Comparison of ENCODE assay signal across 9 cellular contexts in the genomic region with DNA sequence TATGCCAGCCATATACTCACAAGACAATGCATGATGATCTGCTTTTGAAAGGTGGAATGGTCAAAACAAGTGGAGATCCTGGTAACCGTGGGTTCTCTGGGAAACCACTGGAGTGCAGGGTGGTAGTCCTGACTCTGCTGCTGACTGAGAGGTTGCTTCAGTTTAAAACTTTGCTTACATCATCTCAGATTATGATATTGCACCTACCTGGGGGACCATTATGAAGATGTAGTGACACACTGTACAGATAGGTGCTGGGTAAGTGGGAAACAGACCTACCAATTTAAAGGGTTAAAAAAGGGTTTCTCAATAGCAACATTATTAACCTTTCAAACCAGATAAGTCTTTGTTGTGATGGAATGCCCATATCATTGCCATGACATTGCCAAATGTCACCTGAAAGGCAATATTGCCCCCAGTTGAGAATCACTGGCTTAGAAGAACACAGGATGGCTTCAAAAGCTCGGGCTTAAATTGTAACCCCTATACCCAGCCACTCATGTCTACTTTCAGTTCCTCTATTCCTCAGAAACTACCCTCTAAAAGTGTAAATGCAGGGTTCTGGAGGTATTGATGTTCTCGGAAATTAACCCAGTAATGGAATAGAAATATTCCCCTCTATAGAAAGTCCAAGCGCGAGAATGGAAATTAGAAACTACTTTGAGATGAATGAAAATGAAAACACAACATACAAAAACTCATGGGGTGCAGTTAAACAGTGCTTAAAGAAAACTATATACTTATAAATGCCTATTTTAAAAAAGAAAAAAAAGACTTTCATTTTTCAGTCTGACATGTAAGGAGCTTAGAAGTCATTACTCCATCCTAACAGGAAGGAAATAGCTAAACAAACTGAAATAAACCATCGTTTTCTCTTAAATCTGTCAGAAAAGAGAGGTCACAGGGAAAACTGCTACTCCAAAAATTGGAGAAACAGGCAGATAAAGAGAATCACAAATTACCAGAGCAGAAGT.
A peak's percentile ranks its signal among the peaks of the same experiment; 100 is the strongest.
DNase-seq lines count a peak whose midpoint lies in the region; ATAC-seq and TF ChIP-seq lines count a peak whose summit lies in the region.
"Had no signal": no experiment of that assay in that cellular context is flagged by ENCODE, and none has a peak within 500 bp of the region (broad histone marks: within the 10 kb centered on the region; RNA-seq: fewer than 3 reads in every experiment).

No MANE protein-coding gene starts in this region.

- TF ChIP-seq CTCF in CD14-positive monocyte (IDR thresholded peaks at IDR 0.05) (no peak), WERI-Rb-1 (IDR thresholded peaks at IDR 0.05; ENCODE audit: low read depth, low read length) (no peak)

- peaks cover 0 to 4% (median 1%) of the 10 kb centered on the region in 3 donors for H3K27me3 Mint-ChIP-seq in CD14-positive monocyte (ENCODE audit: low read depth in 3 of 3)

- intact Hi-C loops in CD14-positive monocyte (cut with micrococcal nuclease), result no loop called here

- H3K27ac ChIP-seq in SK-N-MC (peak overlapping the region; percentile 66), WERI-Rb-1 (no peak overlapping the region)

- H3K4me1 Mint-ChIP-seq in CD14-positive monocyte, result peaks cover 50% of the 10 kb centered on the region

- peaks cover under 1 to 21% of the 10 kb centered on the region in 2 donors for H3K36me3 Mint-ChIP-seq in CD14-positive monocyte

- H3K9ac ChIP-seq in SK-N-MC (ENCODE audit: insufficient read length), result no peak overlapping the region

- no peaks in the 10 kb centered on the region for H3K9me3 ChIP-seq in SK-N-MC (ENCODE audit: low read depth, low read length)
- H3K9me3 ChIP-seq in WERI-Rb-1 (ENCODE audit: severe bottlenecking), result no peaks in the 10 kb centered on the region

- H3K4me3 ChIP-seq in SK-N-MC, result no peak overlapping the region
- H3K4me3 ChIP-seq in WERI-Rb-1 (ENCODE audit: low read depth, low read length), result no peak overlapping the region
- H3K4me3 ChIP-seq: K562 had no signal

- H3K4me3 Mint-ChIP-seq in CD14-positive monocyte, result peak overlapping the region; percentile 52 to 63

- H3K27ac Mint-ChIP-seq in CD14-positive monocyte, result peak overlapping the region; percentile 49 to 87 (median 74)

- ATAC-seq in GM19035 (IDR thresholded peaks at IDR 0.05; ENCODE audit: unreplicated experiment), result peak; percentile 81
- ATAC-seq in HG03025 (IDR thresholded peaks at IDR 0.05; ENCODE audit: low FRiP score, unreplicated experiment), result peak; percentile 85

- H3K36me3 ChIP-seq in SK-N-MC (ENCODE audit: insufficient read depth, low read length) (no peaks in the 10 kb centered on the region), WERI-Rb-1 (no peaks in the 10 kb centered on the region)

- DNase-seq in CD14-positive monocyte (ENCODE audit: low spot score) (no peak), SK-N-MC (ENCODE audit: low read depth, low spot score) (no peak), WERI-Rb-1 (no peak), DMS79 (lab: John Stamatoyannopoulos, UW) (no peak), ACHN (no peak)
- DNase-seq in stimulated activated CD4-positive, alpha-beta T cell treated with anti-CD3 and anti-CD28 coated beads, Interleukin-2, amount 100 ng/mL, for 24 hours, result no peak

- in situ Hi-C loops in ACHN (cut with HindIII; ENCODE audit: low pct_ligation_motif_present, low pct_unique_long_range_greater_than_20kb, low sequenced_read_pairs), result no loop called here

- H3K9me3 Mint-ChIP-seq in CD14-positive monocyte, result no peaks in the 10 kb centered on the region

- H3K27me3 ChIP-seq in WERI-Rb-1 (ENCODE audit: insufficient read depth, low read depth, severe bottlenecking), result peaks cover 28% of the 10 kb centered on the region
